In genomic region chr10:95451150-95451549, GRCh38 we compare ENCODE assay signal across 17 cellular contexts.
DNase-seq lines count a peak whose midpoint lies in the region; ATAC-seq and TF ChIP-seq lines count a peak whose summit lies in the region.
"Had no signal": no experiment of that assay in that cellular context is flagged by ENCODE, and none has a peak within 500 bp of the region (broad histone marks: within the 10 kb centered on the region; RNA-seq: fewer than 3 reads in every experiment).

No MANE protein-coding gene starts in this region.

- peak overlapping the region; percentile 56 for H3K27ac ChIP-seq in Panc1 (ENCODE audit: low read length)
- H3K27ac ChIP-seq in esophagus squamous epithelium: peak overlapping the region in 3 of 4 donors; percentile 81 to 87 (median 83)
- peak overlapping the region; percentile 83 for H3K27ac ChIP-seq in mesodermal cell (ENCODE audit: low read depth, low read length, severe bottlenecking)
- H3K27ac ChIP-seq in testis: peak overlapping the region; percentile 2 to 55
- H3K27ac ChIP-seq in colonic mucosa: no peak overlapping the region
- H3K27ac ChIP-seq: left lung had no signal

- no TSS peak for BruUV-seq in Panc1 (replicated peaks; lab: Mats Ljungman, UMichigan)

- in situ Hi-C loops in Panc1 (cut with HindIII; ENCODE audit: low pct_unique_long_range_greater_than_20kb, low sequenced_read_pairs): no loop called here

- 63 to 90% methylated on average over 5 of the region's 5 CpGs for WGBS in esophagus squamous epithelium, 2 donors
- 83 to 98% methylated on average over 4 to 5 of the region's 5 CpGs for WGBS in mesodermal cell (ENCODE audit: insufficient coverage in 2 of 2), 2 experiments
- WGBS in testis, 2 donors: 49 to 54% methylated on average over 5 of the region's 5 CpGs

- H3K27me3 ChIP-seq in Panc1 (ENCODE audit: control insufficient read depth, insufficient read depth, low read length) (no peaks in the 10 kb centered on the region), esophagus squamous epithelium (no peaks in the 10 kb centered on the region), testis (no peaks in the 10 kb centered on the region), colonic mucosa (no peaks in the 10 kb centered on the region)
- H3K27me3 ChIP-seq: left lung had no signal

- CTCF ChIA-PET in Panc1 (lab: Charles Lee): no interaction called here

- TF ChIP-seq CTCF in Panc1 (IDR thresholded peaks at IDR 0.05): no peak
- TF ChIP-seq CTCF in esophagus squamous epithelium (IDR thresholded peaks at IDR 0.05): no peak
- TF ChIP-seq CTCF in testis (IDR thresholded peaks at IDR 0.05): no peak
- no peak for TF ChIP-seq CTCF in colonic mucosa (IDR thresholded peaks at IDR 0.05)

- H3K4me1 ChIP-seq in Panc1 (ENCODE audit: control insufficient read depth, insufficient read depth, low read length) (peaks cover 41% of the 10 kb centered on the region), esophagus squamous epithelium (peaks cover 0 to 33% (median 24%) of the 10 kb centered on the region in 3 donors), mesodermal cell (ENCODE audit: control insufficient read depth, insufficient read depth, low read length, poor library complexity, severe bottlenecking) (peaks cover 12% of the 10 kb centered on the region), testis (peaks cover 17% of the 10 kb centered on the region), colonic mucosa (no peaks in the 10 kb centered on the region)

- POLR2A ChIA-PET in Panc1 (lab: Charles Lee): no interaction called here

- no peaks in the 10 kb centered on the region for H3K36me3 ChIP-seq in Panc1 (ENCODE audit: control insufficient read depth, insufficient read depth, low read length)
- H3K36me3 ChIP-seq in esophagus squamous epithelium: no peaks in the 10 kb centered on the region
- no peaks in the 10 kb centered on the region for H3K36me3 ChIP-seq in mesodermal cell (ENCODE audit: control insufficient read depth, insufficient read depth, low read length)
- H3K36me3 ChIP-seq in testis (ENCODE audit: low read depth, missing control alignments): no peaks in the 10 kb centered on the region
- no peaks in the 10 kb centered on the region for H3K36me3 ChIP-seq in colonic mucosa
- H3K36me3 ChIP-seq: left lung had no signal

- TF ChIP-seq POLR2A in esophagus squamous epithelium (IDR thresholded peaks at IDR 0.05) (no peak), testis (IDR thresholded peaks at IDR 0.05) (no peak)

- DNase-seq in Panc1 (ENCODE audit: low read depth, low spot score): no peak
- no peak for DNase-seq in esophagus squamous epithelium (lab: John Stamatoyannopoulos, UW)
- DNase-seq in testis: no peak
- no peak for DNase-seq in NCI-H446 (lab: John Stamatoyannopoulos, UW)
- no peak for DNase-seq in NCI-H748 (lab: John Stamatoyannopoulos, UW; ENCODE audit: unreplicated experiment)
- DNase-seq in colonic mucosa: no peak
- DNase-seq: CD8-positive, alpha-beta T cell; HFFc6; left lung; naive thymus-derived CD4-positive, alpha-beta T cell; NCI-H226; NK-92 treated with Interleukin-12 subunit alpha and Interleukin-12 subunit beta, amount 100 ng/mL, for 24 hours; posterior cingulate gyrus; T-helper 1 cell had no signal

- intact Hi-C loops in Panc1 (cut with micrococcal nuclease; ENCODE audit: unreplicated experiment): no loop called here
- intact Hi-C loops in esophagus squamous epithelium (cut with DNase I): no loop called here
- intact Hi-C loops in testis (cut with DNase I; ENCODE audit: low total_unique reads): no loop called here
- intact Hi-C loops in colonic mucosa (cut with DNase I): no loop called here

- H3K4me3 ChIP-seq in Panc1 (ENCODE audit: low read depth in 2 of 2, low read length in 2 of 2) (no peak overlapping the region), esophagus squamous epithelium (no peak overlapping the region), mesodermal cell (ENCODE audit: extremely low read depth, insufficient read depth, low read length, poor library complexity, severe bottlenecking) (no peak overlapping the region), testis (no peak overlapping the region), colonic mucosa (no peak overlapping the region)
- H3K4me3 ChIP-seq: left lung had no signal

- H3K9ac ChIP-seq in colonic mucosa (ENCODE audit: low read depth in 2 of 2, low read length in 2 of 2): no peak overlapping the region

- ATAC-seq in Panc1 (no peak), HG03139 (IDR thresholded peaks at IDR 0.05; ENCODE audit: unreplicated experiment) (no peak)
- ATAC-seq: CD8-positive, alpha-beta T cell; left lung; naive thymus-derived CD4-positive, alpha-beta T cell; stimulated activated memory B cell treated with anti-CD40 and anti-IgM and Interleukin-4, amounts not matched to agents 10 μg/mL and 1 μg/mL and 100 μg/mL, for 72 hours had no signal

- no peaks in the 10 kb centered on the region for H3K9me3 ChIP-seq in Panc1 (ENCODE audit: control insufficient read depth, insufficient read depth, low read depth, low read length)
- no peaks in the 10 kb centered on the region for H3K9me3 ChIP-seq in esophagus squamous epithelium
- no peaks in the 10 kb centered on the region for H3K9me3 ChIP-seq in mesodermal cell (ENCODE audit: control insufficient read depth, low read length)
- no peaks in the 10 kb centered on the region for H3K9me3 ChIP-seq in testis
- no peaks in the 10 kb centered on the region for H3K9me3 ChIP-seq in colonic mucosa
- H3K9me3 ChIP-seq: left lung had no signal
